Comparison of ENCODE assay signal across 23 cellular contexts in genomic region chr11:60252709-60253108, GRCh38. TPM values are rescaled to one million over a fixed set of nuclear protein-coding genes. Genes with fewer than 3 reads are reported as not detected.
DNase-seq lines count a peak whose midpoint lies in the region; ATAC-seq, FAIRE-seq and TF ChIP-seq lines count a peak whose summit lies in the region.
"Had no signal": no experiment of that assay in that cellular context is flagged by ENCODE, and none has a peak within 500 bp of the region (broad histone marks: within the 10 kb centered on the region; RNA-seq: fewer than 3 reads in every experiment).

No MANE protein-coding gene starts in this region.

- BruUV-seq in endothelial cell of umbilical vein (replicated peaks; lab: Mats Ljungman, UMichigan) = no TSS peak

- H3K36me3 ChIP-seq in right atrium auricular region (no peaks in the 10 kb centered on the region), endothelial cell of umbilical vein (ENCODE audit: control insufficient read depth in 2 of 2, extremely low read depth in 1 of 2, insufficient read depth in 2 of 2, low read length in 2 of 2) (no peaks in the 10 kb centered on the region), neutrophil (no peaks in the 10 kb centered on the region)

- no peaks in the 10 kb centered on the region for H3K9me3 Mint-ChIP-seq in natural killer cell treated with Interleukin-12 subunit alpha and Interleukin-12 subunit beta and Interleukin-15 and Interleukin-18, amount 100 ng/mL, for 72 hours

- peak; percentile 75 for ATAC-seq in Right ventricle myocardium inferior
- ATAC-seq in natural killer cell treated with Interleukin-12 subunit alpha and Interleukin-12 subunit beta and Interleukin-15 and Interleukin-18, amount 100 ng/mL, for 72 hours = no peak

- dilution Hi-C loops in endothelial cell of umbilical vein (cut with MboI; ENCODE audit: extremely low pct_ligation_motif_present, low sequenced_read_pairs) = no loop called here

- H3K4me1 ChIP-seq in right atrium auricular region (no peaks in the 10 kb centered on the region), endothelial cell of umbilical vein (ENCODE audit: control insufficient read depth, extremely low read depth, insufficient read depth, low read length) (peaks cover 22% of the 10 kb centered on the region), neutrophil (ENCODE audit: control insufficient read depth in 1 of 2, insufficient read depth in 1 of 2, low read depth in 1 of 2, low read length in 1 of 2) (peaks cover 20 to 23% of the 10 kb centered on the region in 2 experiments)

- CTCF ChIA-PET in endothelial cell of umbilical vein (lab: Charles Lee) = interaction anchor here (0.6 to 3.9 kb wide), 10 partner anchors 12 to 334 kb away, joined by 3 to 217 read pairs (median 30); no protein-coding TSS in a partner anchor

- no peak overlapping the region for H3K4me3 Mint-ChIP-seq in natural killer cell treated with Interleukin-12 subunit alpha and Interleukin-12 subunit beta and Interleukin-15 and Interleukin-18, amount 100 ng/mL, for 72 hours
- H3K4me3 Mint-ChIP-seq: CD8-positive, alpha-beta memory T cell had no signal

- no peaks in the 10 kb centered on the region for H3K4me1 Mint-ChIP-seq in natural killer cell treated with Interleukin-12 subunit alpha and Interleukin-12 subunit beta and Interleukin-15 and Interleukin-18, amount 100 ng/mL, for 72 hours (ENCODE audit: low read depth in 2 of 2)
- H3K4me1 Mint-ChIP-seq: CD8-positive, alpha-beta memory T cell had no signal

- H3K36me3 Mint-ChIP-seq in natural killer cell treated with Interleukin-12 subunit alpha and Interleukin-12 subunit beta and Interleukin-15 and Interleukin-18, amount 100 ng/mL, for 72 hours = no peaks in the 10 kb centered on the region
- H3K36me3 Mint-ChIP-seq: CD8-positive, alpha-beta memory T cell had no signal

- no peak overlapping the region for H3K9ac ChIP-seq in endothelial cell of umbilical vein (replicated peaks; ENCODE audit: extremely low read depth, insufficient read depth, low read length)

- no peaks in the 10 kb centered on the region for H3K9me1 ChIP-seq in endothelial cell of umbilical vein (replicated peaks; ENCODE audit: control insufficient read depth, extremely low read depth, insufficient read depth, low read length)

- H3K27me3 Mint-ChIP-seq in natural killer cell treated with Interleukin-12 subunit alpha and Interleukin-12 subunit beta and Interleukin-15 and Interleukin-18, amount 100 ng/mL, for 72 hours = peaks cover 14 to 34% of the 10 kb centered on the region in 2 donors

- H3K27ac Mint-ChIP-seq in natural killer cell treated with Interleukin-12 subunit alpha and Interleukin-12 subunit beta and Interleukin-15 and Interleukin-18, amount 100 ng/mL, for 72 hours = no peak overlapping the region
- H3K27ac Mint-ChIP-seq: CD8-positive, alpha-beta memory T cell had no signal

- no peaks in the 10 kb centered on the region for H4K20me1 ChIP-seq in endothelial cell of umbilical vein (replicated peaks; ENCODE audit: control insufficient read depth, extremely low read depth, insufficient read depth, low read length)

- H3K4me3 ChIP-seq in right atrium auricular region (no peak overlapping the region), endothelial cell of umbilical vein (replicated peaks in 1 of 3; ENCODE audit: insufficient read depth in 1 of 3, low read depth in 1 of 3, low read length in 3 of 3) (no peak overlapping the region), neutrophil (ENCODE audit: low read depth in 1 of 2, low read length in 1 of 2) (no peak overlapping the region)

- H2AFZ ChIP-seq in endothelial cell of umbilical vein (ENCODE audit: low read depth, low read length) = no peak overlapping the region

- no peak for FAIRE-seq in endothelial cell of umbilical vein (lab: Jason Lieb, UNC)

- TF ChIP-seq POLR2A in endothelial cell of umbilical vein (IDR thresholded peaks at IDR 0.05; ENCODE audit: low read depth, low read length) = no peak

- no peak overlapping the region for H3K27ac ChIP-seq in right atrium auricular region
- H3K27ac ChIP-seq in endothelial cell of umbilical vein (ENCODE audit: insufficient read depth, low read depth, low read length) = no peak overlapping the region
- H3K27ac ChIP-seq in neutrophil = peak overlapping the region; percentile 51

- H3K4me2 ChIP-seq in endothelial cell of umbilical vein (ENCODE audit: insufficient read depth, low read length) = no peak overlapping the region

- no peaks in the 10 kb centered on the region for H3K9me3 ChIP-seq in right atrium auricular region
- H3K9me3 ChIP-seq in endothelial cell of umbilical vein (replicated peaks; ENCODE audit: control insufficient read depth, insufficient read depth, low read length) = no peaks in the 10 kb centered on the region
- peaks cover 8% of the 10 kb centered on the region for H3K9me3 ChIP-seq in neutrophil

- no peak for TF ChIP-seq CTCF in right atrium auricular region (IDR thresholded peaks at IDR 0.05)
- TF ChIP-seq CTCF in endothelial cell of umbilical vein (IDR thresholded peaks at IDR 0.05; ENCODE audit: extremely low read depth in 1 of 2, insufficient read depth in 1 of 2, low read depth in 1 of 2, low read length in 2 of 2) = no peak
- TF ChIP-seq CTCF in neutrophil (IDR thresholded peaks at IDR 0.05) = no peak

- H3K27me3 ChIP-seq in right atrium auricular region = no peaks in the 10 kb centered on the region
- H3K27me3 ChIP-seq in endothelial cell of umbilical vein (ENCODE audit: control insufficient read depth in 2 of 2, insufficient read depth in 2 of 2, low read length in 2 of 2) = no peaks in the 10 kb centered on the region
- no peaks in the 10 kb centered on the region for H3K27me3 ChIP-seq in neutrophil

- no peaks in the 10 kb centered on the region for H3K79me2 ChIP-seq in endothelial cell of umbilical vein (ENCODE audit: control insufficient read depth, insufficient read depth, low read length)

- DNase-seq in Right ventricle myocardium inferior (ENCODE audit: missing footprints) (no peak), right atrium auricular region (ENCODE audit: low spot score) (no peak), endothelial cell of umbilical vein (ENCODE audit: low read depth, low spot score) (peak; percentile 72), NOMO-1 treated with DMSO at 0.1 percent for 48 hours (lab: John Stamatoyannopoulos, UW; ENCODE audit: unreplicated experiment) (no peak), cerebellar cortex (ENCODE audit: low spot score) (no peak)
- no peak for DNase-seq in activated effector memory CD4-positive, alpha-beta T cell treated with anti-CD3 and anti-CD28 coated beads, Interleukin-2, amount 50 U/mL, for 16 hours
- no peak for DNase-seq in natural killer cell treated with Interleukin-12 subunit alpha and Interleukin-12 subunit beta and Interleukin-15 and Interleukin-18, amount 100 ng/mL, for 72 hours (ENCODE audit: low spot score)
- DNase-seq: 8988T; CD8-positive, alpha-beta memory T cell; DMS79 treated with DMSO at 0.1 percent for 48 hours; IMR-90; Kasumi-1; MM.1S; NCI-H1417; NCI-H1930; NCI-H69; OCI-M1 had no signal

- intact Hi-C loops in Right ventricle myocardium inferior (cut with DNase I) (no loop called here), endothelial cell of umbilical vein (cut with micrococcal nuclease) (loop anchor here (5.0 kb wide), 1 partner anchor 330 kb away; no protein-coding TSS in a partner anchor)

- POLR2A ChIA-PET in endothelial cell of umbilical vein (lab: Charles Lee) = no interaction called here

TF ChIP-seq in endothelial cell of umbilical vein, 7 proteins besides CTCF, POLR2A, EP300 and RAD21:
- TF ChIP-seq EZH2 (IDR thresholded peaks at IDR 0.05; ENCODE audit: borderline replicate concordance, low read depth, low read length, severe bottlenecking) (no peak), MYC (IDR thresholded peaks at IDR 0.05; ENCODE audit: low read depth, low read length) (no peak), MAX (IDR thresholded peaks at IDR 0.05; ENCODE audit: insufficient read depth, insufficient read length) (no peak), FOS (IDR thresholded peaks at IDR 0.05; ENCODE audit: borderline replicate concordance, insufficient read depth, low read length) (no peak), POLR2AphosphoS5 (IDR thresholded peaks at IDR 0.05; ENCODE audit: insufficient read depth, low read depth, low read length) (no peak), JUN (IDR thresholded peaks at IDR 0.05; ENCODE audit: borderline replicate concordance, insufficient read depth, insufficient read length, low read depth) (no peak), GATA2 (IDR thresholded peaks at IDR 0.05; ENCODE audit: insufficient read depth, insufficient read length, low read depth, low read length) (no peak)

RNA-seq across cellular contexts. Expression of gene MS4A4E, which starts 9.8 kb away (rescaled TPM):
- total RNA-seq in Right ventricle myocardium inferior (1.3 TPM), right atrium auricular region (under 1 TPM; 0.59 to 0.71 TPM), endothelial cell of umbilical vein (not detected in 2 replicates)
- polyA plus RNA-seq in endothelial cell of umbilical vein = not detected in 2 replicates
- polyA plus RNA-seq in endothelial cell of umbilical vein (2011; cell fraction: cytosol; rRNA removed) = not detected in 2 replicates
- 0.29 TPM in 1 of 2 replicates, not detected in the other for polyA plus RNA-seq in endothelial cell of umbilical vein (2011; cell fraction: nucleus; rRNA removed)
- not detected in 2 replicates for polyA plus RNA-seq in endothelial cell of umbilical vein (2012)
- not detected in 2 replicates for polyA minus RNA-seq in endothelial cell of umbilical vein
- polyA minus RNA-seq in endothelial cell of umbilical vein (2011; cell fraction: cytosol; rRNA and poly(A)+ RNA removed) = not detected
- polyA minus RNA-seq in endothelial cell of umbilical vein (2011; cell fraction: nucleus; rRNA and poly(A)+ RNA removed) = 0.38 TPM in 1 of 2 replicates, not detected in the other
- 1 to 10 TPM in 1 of 2 donors, not detected in 1; 2.6 TPM for total RNA-seq in natural killer cell treated with Interleukin-12 subunit alpha and Interleukin-12 subunit beta and Interleukin-15 and Interleukin-18, amount 100 ng/mL, for 72 hours
- total RNA-seq: CD8-positive, alpha-beta memory T cell; G401; H4; IMR-90; RPMI7951 had no signal
- polyA plus RNA-seq: BJ; CD8-positive, alpha-beta memory T cell; IMR-90 had no signal

RNA-seq across cellular contexts. Expression of gene MS4A4A, which starts 27.8 kb away (rescaled TPM):
- total RNA-seq in Right ventricle myocardium inferior = 23.8 TPM
- 10 to 100 TPM in 1 of 2 donors, 1 to 10 TPM in 1; 7.8 to 11.6 TPM for total RNA-seq in right atrium auricular region
- total RNA-seq in endothelial cell of umbilical vein = not detected in 2 replicates
- 0.13 and 0.19 TPM in 2 replicates for polyA plus RNA-seq in endothelial cell of umbilical vein
- 0.13 and 0.16 TPM in 2 replicates for polyA plus RNA-seq in endothelial cell of umbilical vein (2011; cell fraction: cytosol; rRNA removed)
- 0.37 TPM in 1 of 2 replicates, not detected in the other for polyA plus RNA-seq in endothelial cell of umbilical vein (2011; cell fraction: nucleus; rRNA removed)
- 0.20 TPM in 1 of 2 replicates, not detected in the other for polyA plus RNA-seq in endothelial cell of umbilical vein (2012)
- 1.8 and 2.4 TPM in 2 replicates for polyA minus RNA-seq in endothelial cell of umbilical vein
- polyA minus RNA-seq in endothelial cell of umbilical vein (2011; cell fraction: cytosol; rRNA and poly(A)+ RNA removed) = not detected
- 0.53 TPM in 1 of 2 replicates, not detected in the other for polyA minus RNA-seq in endothelial cell of umbilical vein (2011; cell fraction: nucleus; rRNA and poly(A)+ RNA removed)
- not detected for total RNA-seq in natural killer cell treated with Interleukin-12 subunit alpha and Interleukin-12 subunit beta and Interleukin-15 and Interleukin-18, amount 100 ng/mL, for 72 hours
- total RNA-seq: G401, HT-29, IMR-90, RPMI7951 had no signal
- polyA plus RNA-seq: BJ; CD8-positive, alpha-beta memory T cell; IMR-90 had no signal
